In genomic region chr10:21519327-21519933, GRCh38 we compare ENCODE assay signal across 8 cellular contexts. TPM values are rescaled to one million over a fixed set of nuclear protein-coding genes. Genes with fewer than 3 reads are reported as not detected.
DNase-seq lines count a peak whose midpoint lies in the region; ATAC-seq and TF ChIP-seq lines count a peak whose summit lies in the region.

No MANE protein-coding gene starts in this region.

- H3K27ac Mint-ChIP-seq in mesothelial cell of epicardium = peak overlapping the region; percentile 98

- CTCF ChIA-PET in mammary epithelial cell (lab: Charles Lee; ENCODE audit: low non-redundant PET) = no interaction called here

- TF ChIP-seq CTCF in left ventricle myocardium inferior (IDR thresholded peaks at IDR 0.05; ENCODE audit: borderline replicate concordance) = no peak
- no peak for TF ChIP-seq CTCF in mammary epithelial cell (conservative IDR thresholded peaks at IDR 0.05 in 1 of 2, IDR thresholded peaks at IDR 0.05 in 1 of 2; ENCODE audit: extremely low read depth in 1 of 2, insufficient read depth in 1 of 2, low read depth in 1 of 2, low read length in 2 of 2)
- no peak for TF ChIP-seq CTCF in mesothelial cell of epicardium (IDR thresholded peaks at IDR 0.05; ENCODE audit: unreplicated experiment)

- H4K20me1 ChIP-seq in mammary epithelial cell (ENCODE audit: insufficient read depth, low read length) = no peaks in the 10 kb centered on the region

- no peak for ATAC-seq in left ventricle myocardium superior
- ATAC-seq in aorta (ENCODE audit: low FRiP score) = no peak
- no peak for ATAC-seq in left lobe of liver
- ATAC-seq in GM21447 (IDR thresholded peaks at IDR 0.05; ENCODE audit: unreplicated experiment) = no peak

- peak overlapping the region; percentile 82 for H3K4me3 Mint-ChIP-seq in mesothelial cell of epicardium

- dilution Hi-C loops in mammary epithelial cell (cut with HindIII; ENCODE audit: low sequenced_read_pairs) = no loop called here

- peak overlapping the region; percentile 85 for H2AFZ ChIP-seq in mammary epithelial cell (ENCODE audit: low read depth, low read length)

- no peaks in the 10 kb centered on the region for H3K79me2 ChIP-seq in mammary epithelial cell (ENCODE audit: insufficient read depth, low read length)

- H3K4me1 ChIP-seq in left ventricle myocardium inferior (peaks cover 69% of the 10 kb centered on the region), mammary epithelial cell (ENCODE audit: insufficient read depth, low read length) (peaks cover 26% of the 10 kb centered on the region), aorta (ENCODE audit: control insufficient read depth in 1 of 2, insufficient read depth in 2 of 2, low read length in 2 of 2) (peaks cover 0 to 8% of the 10 kb centered on the region in 2 donors)

- in situ Hi-C loops in mammary epithelial cell (cut with MboI; ENCODE audit: low sequenced_read_pairs in 2 of 2) = loop anchor here in 1 of 2 donors (25.0 kb wide), 1 partner anchor 443 kb away; no protein-coding TSS in a partner anchor

- no peaks in the 10 kb centered on the region for H3K36me3 Mint-ChIP-seq in mesothelial cell of epicardium

- no peaks in the 10 kb centered on the region for H3K36me3 ChIP-seq in left ventricle myocardium inferior
- H3K36me3 ChIP-seq in mammary epithelial cell (ENCODE audit: insufficient read depth, low read length) = no peaks in the 10 kb centered on the region
- no peaks in the 10 kb centered on the region for H3K36me3 ChIP-seq in aorta (ENCODE audit: control insufficient read depth in 1 of 2, insufficient read depth in 2 of 2, low read length in 1 of 2)

- no TSS peak for BruUV-seq in mammary epithelial cell (replicated peaks; lab: Mats Ljungman, UMichigan)

- no peak for DNase-seq in left ventricle myocardium inferior
- DNase-seq in left ventricle myocardium superior = no peak
- no peak for DNase-seq in mammary epithelial cell
- DNase-seq in mesothelial cell of epicardium (ENCODE audit: low spot score in 2 of 2, unreplicated experiment in 2 of 2) = no peak
- DNase-seq in aorta = no peak
- DNase-seq in left lobe of liver (ENCODE audit: low spot score) = no peak
- no peak for DNase-seq in 8988T

- H3K9me3 Mint-ChIP-seq in mesothelial cell of epicardium = no peaks in the 10 kb centered on the region

- H3K27me3 ChIP-seq in left ventricle myocardium inferior (ENCODE audit: low read depth) = no peaks in the 10 kb centered on the region
- no peaks in the 10 kb centered on the region for H3K27me3 ChIP-seq in mammary epithelial cell (ENCODE audit: insufficient read depth, low read length)
- no peaks in the 10 kb centered on the region for H3K27me3 ChIP-seq in aorta (ENCODE audit: control insufficient read depth in 1 of 2, insufficient read depth in 2 of 2, low read length in 1 of 2)

- peak overlapping the region; percentile 84 for H3K4me2 ChIP-seq in mammary epithelial cell (ENCODE audit: insufficient read depth, low read depth, low read length)

- H3K4me1 Mint-ChIP-seq in mesothelial cell of epicardium = peaks cover 79% of the 10 kb centered on the region

- H3K27ac ChIP-seq in left ventricle myocardium inferior (replicated peaks) (peak overlapping the region; percentile 99), mammary epithelial cell (ENCODE audit: insufficient read depth, low read depth, low read length) (peak overlapping the region; percentile 57), aorta (ENCODE audit: low read depth in 1 of 2, low read length in 2 of 2) (peak overlapping the region; percentile 31 to 79)

- intact Hi-C loops in left ventricle myocardium inferior (cut with micrococcal nuclease) = no loop called here
- intact Hi-C loops in left ventricle myocardium superior (cut with micrococcal nuclease) = loop anchor here (10.0 kb wide), 1 partner anchor 445 kb away; no protein-coding TSS in a partner anchor
- intact Hi-C loops in mammary epithelial cell (cut with micrococcal nuclease) = loop anchor here (5.0 kb wide), 2 partner anchors 242 to 433 kb away; no protein-coding TSS in a partner anchor
- intact Hi-C loops in aorta (cut with DNase I) = no loop called here

- H3K4me3 ChIP-seq in left ventricle myocardium inferior = peak overlapping the region; percentile 75
- H3K4me3 ChIP-seq in mammary epithelial cell (replicated peaks in 1 of 3; ENCODE audit: insufficient read depth in 1 of 3, low read depth in 2 of 3, low read length in 3 of 3) = peak overlapping the region; percentile 34 to 68 (median 67)
- H3K4me3 ChIP-seq in aorta (ENCODE audit: low read length in 2 of 2) = peak overlapping the region; percentile 83

- H3K27me3 Mint-ChIP-seq in mesothelial cell of epicardium (ENCODE audit: low read depth) = no peaks in the 10 kb centered on the region

- no peaks in the 10 kb centered on the region for H3K9me3 ChIP-seq in left ventricle myocardium inferior (replicated peaks)
- H3K9me3 ChIP-seq in mammary epithelial cell (replicated peaks; ENCODE audit: insufficient read depth, low read length) = no peaks in the 10 kb centered on the region
- no peaks in the 10 kb centered on the region for H3K9me3 ChIP-seq in aorta (ENCODE audit: control insufficient read depth, low read length)

- peak overlapping the region; percentile 58 for H3K9ac ChIP-seq in mammary epithelial cell (ENCODE audit: insufficient read depth, low read length)

- WGBS in mammary epithelial cell (ENCODE audit: low coverage, missing lambda C conversion rate) = 2% methylated on average over 11 of the region's 11 CpGs
- 1 to 3% methylated on average over 11 of the region's 11 CpGs for WGBS in aorta, 2 donors

RNA-seq across cellular contexts. Expression of gene SKIDA1, which starts 6.1 kb away (rescaled TPM):
- total RNA-seq in left ventricle myocardium inferior (2.7 TPM), left ventricle myocardium superior (3.6 TPM), mammary epithelial cell (1 to 10 TPM; 1.3 to 1.5 TPM), mesothelial cell of epicardium (9.7 to 10.4 TPM (median 9.7 TPM) in 3 replicates), aorta (1 to 10 TPM; 1.2 to 1.4 TPM), left lobe of liver (3.4 TPM)
- polyA plus RNA-seq in mammary epithelial cell (0.16 TPM), aorta (under 1 TPM; 0.15 to 0.75 TPM)
- polyA minus RNA-seq in mammary epithelial cell = not detected

RNA-seq across cellular contexts. Expression of gene MLLT10, which starts 14.6 kb away (rescaled TPM):
- 18.7 TPM for total RNA-seq in left ventricle myocardium inferior
- 26.1 TPM for total RNA-seq in left ventricle myocardium superior
- total RNA-seq in mammary epithelial cell = 10 to 100 TPM; 33.7 to 38.2 TPM
- polyA plus RNA-seq in mammary epithelial cell = 22.9 TPM
- polyA minus RNA-seq in mammary epithelial cell = 13.9 TPM
- 56.1 to 64.4 TPM (median 62.5 TPM) in 3 replicates for total RNA-seq in mesothelial cell of epicardium
- 10 to 100 TPM; 35.5 to 75.3 TPM for total RNA-seq in aorta
- 10 to 100 TPM in 1 of 2 donors, 1 to 10 TPM in 1; 8.4 to 17.1 TPM for polyA plus RNA-seq in aorta
- 19.5 TPM for total RNA-seq in left lobe of liver

Comparison
In these comparisons a context has a peak if more than half of its experiments do, and no peak if none do; other contexts are left out.
1. intact Hi-C loops: an anchor here in left ventricle myocardium superior (10.0 kb wide) and mammary epithelial cell (5.0 kb wide); none called in left ventricle myocardium inferior and aorta.